ENCODE assay signal across 10 cellular contexts in the genomic region with DNA sequence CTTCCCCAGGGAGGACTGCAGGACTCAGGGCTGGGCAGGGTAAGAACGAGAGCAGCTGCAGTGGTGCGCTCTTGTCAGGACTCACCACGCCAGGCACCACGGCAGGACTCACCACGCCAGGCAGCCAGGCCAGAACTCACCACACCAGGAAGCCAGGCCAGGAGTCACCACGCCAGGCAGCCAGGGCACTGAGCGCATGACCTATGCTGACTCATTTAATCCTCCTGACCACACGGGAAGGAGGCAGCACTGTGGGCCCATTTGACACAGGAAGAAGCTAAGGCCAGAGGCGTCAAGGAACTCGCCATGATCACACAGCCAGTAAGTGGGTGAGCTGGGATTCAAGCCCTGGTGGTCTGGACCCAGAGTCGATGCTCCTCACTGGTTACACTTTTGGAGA.
DNase-seq lines count a peak whose midpoint lies in the region; ATAC-seq and TF ChIP-seq lines count a peak whose summit lies in the region.
"Had no signal": no experiment of that assay in that cellular context is flagged by ENCODE, and none has a peak within 500 bp of the region (broad histone marks: within the 10 kb centered on the region; RNA-seq: fewer than 3 reads in every experiment).

No MANE protein-coding gene starts in this region.

- no peak overlapping the region for H3K4me2 ChIP-seq in PC-3 (ENCODE audit: low read length)

- H3K4me3 ChIP-seq in GM12865 (ENCODE audit: low read depth, low read length) = no peak overlapping the region
- H3K4me3 ChIP-seq in PC-3 (ENCODE audit: low read length) = no peak overlapping the region
- no peak overlapping the region for H3K4me3 ChIP-seq in choroid plexus epithelial cell (ENCODE audit: low read depth, low read length)
- H3K4me3 ChIP-seq: skin epidermis had no signal

- intact Hi-C loops in PC-3 (cut with micrococcal nuclease) = no loop called here

- H3K79me2 ChIP-seq in PC-3 (ENCODE audit: low read length) = no peaks in the 10 kb centered on the region

- DNase-seq in GM12865 (ENCODE audit: low read depth) (peak; percentile 35), PC-3 (peak; percentile 59), choroid plexus epithelial cell (ENCODE audit: low read depth) (peak; percentile 77), renal cortical epithelial cell (ENCODE audit: low read depth) (peak; percentile 36), hippocampal formation (lab: John Stamatoyannopoulos, UW) (no peak)
- DNase-seq in effector CD4-positive, alpha-beta T cell = no peak
- DNase-seq: activated T-cell treated with anti-CD3 and anti-CD28 coated beads for 4 hours had no signal

- H3K36me3 ChIP-seq in PC-3 (ENCODE audit: low read depth, low read length) = no peaks in the 10 kb centered on the region

- no peak overlapping the region for H2AFZ ChIP-seq in PC-3 (ENCODE audit: low read length)

- ATAC-seq in PC-3 (peak; percentile 92), GM19023 (IDR thresholded peaks at IDR 0.05; ENCODE audit: unreplicated experiment) (no peak)

- POLR2A ChIA-PET in PC-3 (lab: Charles Lee; ENCODE audit: unreplicated experiment) = interaction anchor here (0.6 kb wide), 3 partner anchors 823 to 1589 kb away, joined by 3 to 4 read pairs (median 3); no protein-coding TSS in a partner anchor

- CTCF ChIA-PET in PC-3 (lab: Charles Lee) = no interaction called here

- H3K4me1 ChIP-seq in PC-3 (ENCODE audit: insufficient read depth, low read length) = peaks cover 10% of the 10 kb centered on the region; the same call in 1 of the 2 replicates

- no peaks in the 10 kb centered on the region for H4K20me1 ChIP-seq in PC-3 (ENCODE audit: low read length)

- no TSS peak for BruUV-seq in PC-3 (replicated peaks; lab: Mats Ljungman, UMichigan)

- H3K9ac ChIP-seq in PC-3 (ENCODE audit: low read length) = no peak overlapping the region

- H3K27me3 ChIP-seq in PC-3 (ENCODE audit: low read length) = no peaks in the 10 kb centered on the region

- TF ChIP-seq CTCF in GM12865 (IDR thresholded peaks at IDR 0.05; ENCODE audit: insufficient read depth, low read depth, low read length, missing control alignments) = no peak
- TF ChIP-seq CTCF in PC-3 (conservative IDR thresholded peaks at IDR 0.05; ENCODE audit: low read depth, low read length) = no peak
- no peak for TF ChIP-seq CTCF in choroid plexus epithelial cell (conservative IDR thresholded peaks at IDR 0.05; ENCODE audit: low read depth, low read length)

- no peaks in the 10 kb centered on the region for H3F3A ChIP-seq in PC-3 (ENCODE audit: low read length, unreplicated experiment)

- H3K27ac ChIP-seq in PC-3 (ENCODE audit: low read length) = no peak overlapping the region
- H3K27ac ChIP-seq: epithelial cell of prostate, skin epidermis had no signal

- H3K9me2 ChIP-seq in PC-3 (replicated peaks; ENCODE audit: low read length) = no peaks in the 10 kb centered on the region

- no peaks in the 10 kb centered on the region for H3K9me3 ChIP-seq in PC-3 (ENCODE audit: low read length)

Comparison
In these comparisons a context has a peak if more than half of its experiments do, and no peak if none do; other contexts are left out.
1. DNase-seq: peak in GM12865 (single experiment), PC-3 (single experiment), choroid plexus epithelial cell (single experiment) and renal cortical epithelial cell (single experiment); none in hippocampal formation (0 of 2) and effector CD4-positive, alpha-beta T cell (single experiment).